In genomic region chr4:55545133-55545532, GRCh38 we compare ENCODE assay signal across 8 cellular contexts. TPM values are rescaled to one million over a fixed set of nuclear protein-coding genes. Genes with fewer than 3 reads are reported as not detected.
DNase-seq lines count a peak whose midpoint lies in the region; ATAC-seq and TF ChIP-seq lines count a peak whose summit lies in the region.

No MANE protein-coding gene starts in this region.

- no peak for TF ChIP-seq CTCF in SK-N-SH (IDR thresholded peaks at IDR 0.05)
- TF ChIP-seq CTCF in PC-9 (conservative IDR thresholded peaks at IDR 0.05): no peak
- no peak for TF ChIP-seq CTCF in endodermal cell (conservative IDR thresholded peaks at IDR 0.05)
- no peak for TF ChIP-seq CTCF in ovary (IDR thresholded peaks at IDR 0.05)

- H3K36me3 ChIP-seq in SK-N-SH (replicated peaks in 1 of 2; ENCODE audit: control insufficient read depth in 1 of 2, insufficient read depth in 2 of 2, low read length in 1 of 2) (no peaks in the 10 kb centered on the region), PC-9 (ENCODE audit: low read depth) (no peaks in the 10 kb centered on the region), endodermal cell (ENCODE audit: control insufficient read depth, insufficient read depth, low read length) (no peaks in the 10 kb centered on the region), ovary (no peaks in the 10 kb centered on the region)

- intact Hi-C loops in PC-9 (cut with micrococcal nuclease; ENCODE audit: unreplicated experiment): loop anchor here (5.0 to 10.0 kb wide), 3 partner anchors 92 to 200 kb away; partner anchors contain the start of genes NMU and SRD5A3
- intact Hi-C loops in ovary (cut with DNase I): loop anchor here in 2 of 4 donors (5.0 to 10.0 kb wide), 2 partner anchors 198 to 200 kb away; partner anchors contain the start of gene SRD5A3 (in 2 of the 2)

- no peaks in the 10 kb centered on the region for H3K9me3 Mint-ChIP-seq in endodermal cell

- TF ChIP-seq EP300 in SK-N-SH (IDR thresholded peaks at IDR 0.05; ENCODE audit: borderline replicate concordance in 1 of 2, low read depth in 1 of 2, low read length in 1 of 2): no peak
- no peak for TF ChIP-seq EP300 in ovary (IDR thresholded peaks at IDR 0.05)

- H3K4me1 ChIP-seq in SK-N-SH (ENCODE audit: control insufficient read depth in 1 of 2, insufficient read depth in 2 of 2, low read depth in 1 of 2, low read length in 1 of 2) (peaks cover 10% of the 10 kb centered on the region in 2 experiments), PC-9 (replicated peaks; ENCODE audit: insufficient read depth) (peaks cover 37% of the 10 kb centered on the region), endodermal cell (ENCODE audit: control insufficient read depth, insufficient read depth, low read length) (no peaks in the 10 kb centered on the region), ovary (ENCODE audit: insufficient read depth) (no peaks in the 10 kb centered on the region)

- H3K9me3 ChIP-seq in SK-N-SH (no peaks in the 10 kb centered on the region), PC-9 (ENCODE audit: insufficient read depth, low read depth) (no peaks in the 10 kb centered on the region; the same call in 1 of the 2 replicates), endodermal cell (ENCODE audit: control insufficient read depth, low read length) (no peaks in the 10 kb centered on the region), ovary (no peaks in the 10 kb centered on the region)

- H3F3A ChIP-seq in SK-N-SH (replicated peaks; ENCODE audit: insufficient read depth): peaks cover 46% of the 10 kb centered on the region
- H3F3A ChIP-seq in PC-9 (ENCODE audit: insufficient read depth, low read depth): peaks cover 30% of the 10 kb centered on the region

- TF ChIP-seq RAD21 in SK-N-SH (IDR thresholded peaks at IDR 0.05; ENCODE audit: low read length): no peak

- BruUV-seq in PC-9 (replicated peaks; lab: Mats Ljungman, UMichigan): TSS peak; percentile 55

- H3K4me1 Mint-ChIP-seq in endodermal cell: peaks cover 48% of the 10 kb centered on the region

- H3K4me2 ChIP-seq in SK-N-SH: peak overlapping the region; percentile 79
- peak overlapping the region; percentile 91 for H3K4me2 ChIP-seq in PC-9

- no peaks in the 10 kb centered on the region for H3K27me3 Mint-ChIP-seq in endodermal cell (ENCODE audit: insufficient read depth)

- peak overlapping the region; percentile 93 to 98 for H3K27ac ChIP-seq in SK-N-SH (ENCODE audit: low read depth in 2 of 2, low read length in 1 of 2)
- H3K27ac ChIP-seq in PC-9: peak overlapping the region; percentile 74
- H3K27ac ChIP-seq in endodermal cell (ENCODE audit: low read depth, low read length): no peak overlapping the region
- peak overlapping the region in 1 of 2 donors; percentile 99 for H3K27ac ChIP-seq in ovary

- CTCF ChIA-PET in SK-N-SH (lab: Yijun Ruan, JAX) (interaction anchor here (0.6 to 1.4 kb wide), 5 partner anchors 9 to 325 kb away, joined by 3 to 5 read pairs (median 3); partner anchors contain the start of gene SRD5A3), PC-9 (lab: Charles Lee) (interaction anchor here (0.7 kb wide), 2 partner anchors 22 to 575 kb away, joined by 3 to 5 read pairs; no protein-coding TSS in a partner anchor)

- H3K9ac ChIP-seq in SK-N-SH (peak overlapping the region; percentile 89), endodermal cell (ENCODE audit: extremely low read depth, low read length, poor library complexity, severe bottlenecking) (peak overlapping the region; percentile 72)

- no peak for TF ChIP-seq POLR2A in ovary (IDR thresholded peaks at IDR 0.05)

- 3% methylated on average over 7 of the region's 7 CpGs for WGBS in SK-N-SH (ENCODE audit: low lambda C conversion rate)
- WGBS in endodermal cell (ENCODE audit: insufficient coverage in 1 of 2, insufficient read length in 1 of 2), 2 experiments: 0 to 1% methylated on average over 4 to 7 of the region's 7 CpGs
- WGBS in ovary, 3 donors: 1 to 2% (median 1%) methylated on average over 7 of the region's 7 CpGs

- H2AFZ ChIP-seq in SK-N-SH (ENCODE audit: low read depth) (peak overlapping the region; percentile 70), PC-9 (peak overlapping the region; percentile 81)

- H3K4me3 Mint-ChIP-seq in endodermal cell: peak overlapping the region; percentile 88

- H3K79me2 ChIP-seq in SK-N-SH (ENCODE audit: insufficient read depth) (peaks cover 51% of the 10 kb centered on the region), PC-9 (ENCODE audit: low read depth) (peaks cover 42% of the 10 kb centered on the region)

- H3K9me2 ChIP-seq in SK-N-SH: no peaks in the 10 kb centered on the region
- H3K9me2 ChIP-seq in PC-9 (ENCODE audit: insufficient read depth): no peaks in the 10 kb centered on the region

- POLR2A ChIA-PET in SK-N-SH (lab: Yijun Ruan, JAX): interaction anchor here (1.0 to 2.2 kb wide), 3 partner anchors 150 to 309 kb away, joined by 3 to 7 read pairs (median 5); partner anchors contain the start of genes EXOC1 and TMEM165
- POLR2A ChIA-PET in PC-9 (lab: Charles Lee; ENCODE audit: unreplicated experiment): interaction anchor here (0.6 to 0.7 kb wide), 2 partner anchors 151 to 189 kb away, joined by 6 to 7 read pairs; no protein-coding TSS in a partner anchor

- H4K20me1 ChIP-seq in SK-N-SH (ENCODE audit: insufficient read depth) (peaks cover 4% of the 10 kb centered on the region; the same call in 1 of the 2 replicates), PC-9 (ENCODE audit: insufficient read depth) (no peaks in the 10 kb centered on the region; the same call in 1 of the 2 replicates)

- peaks cover 3% of the 10 kb centered on the region for H3K36me3 Mint-ChIP-seq in endodermal cell (ENCODE audit: low read depth)

- H3K27me3 ChIP-seq in SK-N-SH (ENCODE audit: insufficient read depth) (no peaks in the 10 kb centered on the region), PC-9 (ENCODE audit: insufficient read depth, low read depth) (no peaks in the 10 kb centered on the region), endodermal cell (ENCODE audit: control insufficient read depth, insufficient read depth, low read length, poor library complexity, severe bottlenecking) (no peaks in the 10 kb centered on the region), ovary (no peaks in the 10 kb centered on the region)

- ATAC-seq in SK-N-SH treated with all-trans-retinoic acid at 6 μM for 48 hours (no peak), HG03565 (IDR thresholded peaks at IDR 0.05; ENCODE audit: unreplicated experiment) (no peak), GM21381 (IDR thresholded peaks at IDR 0.05; ENCODE audit: unreplicated experiment) (no peak)

- DNase-seq in SK-N-SH: no peak
- DNase-seq in PC-9: peak in 1 of 2 experiments; percentile 39
- no peak for DNase-seq in endodermal cell
- DNase-seq in ovary: no peak
- DNase-seq in SKM-1 (lab: John Stamatoyannopoulos, UW; ENCODE audit: unreplicated experiment): no peak

- H3K4me3 ChIP-seq in SK-N-SH (ENCODE audit: low read depth in 2 of 2, low read length in 1 of 2) (peak overlapping the region; percentile 67 to 81), PC-9 (peak overlapping the region; percentile 75), endodermal cell (ENCODE audit: low read length) (peak overlapping the region; percentile 93), ovary (peak overlapping the region; percentile 78)

- H3K27ac Mint-ChIP-seq in endodermal cell: peak overlapping the region; percentile 90

TF ChIP-seq in SK-N-SH, 30 proteins besides CTCF, POLR2A, EP300 and RAD21:
- no peak for TF ChIP-seq RFX5 (IDR thresholded peaks at IDR 0.05; ENCODE audit: low read length)
- no peak for TF ChIP-seq SMC3 (IDR thresholded peaks at IDR 0.05; ENCODE audit: low read depth, low read length)
TF ChIP-seq in SK-N-SH: peak in this region for 0.

TF ChIP-seq in SK-N-SH treated with all-trans-retinoic acid at 6 μM for 48 hours, 23 proteins besides CTCF, POLR2A, EP300 and RAD21 (continues in another document):
- TF ChIP-seq, protein P1, sequence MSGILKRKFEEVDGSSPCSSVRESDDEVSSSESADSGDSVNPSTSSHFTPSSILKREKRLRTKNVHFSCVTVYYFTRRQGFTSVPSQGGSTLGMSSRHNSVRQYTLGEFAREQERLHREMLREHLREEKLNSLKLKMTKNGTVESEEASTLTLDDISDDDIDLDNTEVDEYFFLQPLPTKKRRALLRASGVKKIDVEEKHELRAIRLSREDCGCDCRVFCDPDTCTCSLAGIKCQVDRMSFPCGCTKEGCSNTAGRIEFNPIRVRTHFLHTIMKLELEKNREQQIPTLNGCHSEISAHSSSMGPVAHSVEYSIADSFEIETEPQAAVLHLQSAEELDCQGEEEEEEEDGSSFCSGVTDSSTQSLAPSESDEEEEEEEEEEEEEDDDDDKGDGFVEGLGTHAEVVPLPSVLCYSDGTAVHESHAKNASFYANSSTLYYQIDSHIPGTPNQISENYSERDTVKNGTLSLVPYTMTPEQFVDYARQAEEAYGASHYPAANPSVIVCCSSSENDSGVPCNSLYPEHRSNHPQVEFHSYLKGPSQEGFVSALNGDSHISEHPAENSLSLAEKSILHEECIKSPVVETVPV (CRISPR knock-in tag; IDR thresholded peaks at IDR 0.05): no peak
- no peak for TF ChIP-seq TOX (CRISPR knock-in tag; IDR thresholded peaks at IDR 0.05; ENCODE audit: borderline replicate concordance)
- TF ChIP-seq, protein P2, sequence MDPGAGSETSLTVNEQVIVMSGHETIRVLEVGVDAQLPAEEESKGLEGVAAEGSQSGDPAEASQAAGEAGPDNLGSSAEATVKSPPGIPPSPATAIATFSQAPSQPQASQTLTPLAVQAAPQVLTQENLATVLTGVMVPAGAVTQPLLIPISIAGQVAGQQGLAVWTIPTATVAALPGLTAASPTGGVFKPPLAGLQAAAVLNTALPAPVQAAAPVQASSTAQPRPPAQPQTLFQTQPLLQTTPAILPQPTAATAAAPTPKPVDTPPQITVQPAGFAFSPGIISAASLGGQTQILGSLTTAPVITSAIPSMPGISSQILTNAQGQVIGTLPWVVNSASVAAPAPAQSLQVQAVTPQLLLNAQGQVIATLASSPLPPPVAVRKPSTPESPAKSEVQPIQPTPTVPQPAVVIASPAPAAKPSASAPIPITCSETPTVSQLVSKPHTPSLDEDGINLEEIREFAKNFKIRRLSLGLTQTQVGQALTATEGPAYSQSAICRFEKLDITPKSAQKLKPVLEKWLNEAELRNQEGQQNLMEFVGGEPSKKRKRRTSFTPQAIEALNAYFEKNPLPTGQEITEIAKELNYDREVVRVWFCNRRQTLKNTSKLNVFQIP (CRISPR knock-in tag; IDR thresholded peaks at IDR 0.05; ENCODE audit: borderline replicate concordance, low read depth): no peak
- TF ChIP-seq RARB (CRISPR knock-in tag; IDR thresholded peaks at IDR 0.05): no peak

RNA-seq across cellular contexts. Expression of gene CLOCK, which starts 1.6 kb away (rescaled TPM):
- polyA plus RNA-seq in SK-N-SH (2012; rRNA removed): 4.2 and 5.5 TPM in 2 replicates
- 5.5 and 6.4 TPM in 2 replicates for polyA plus RNA-seq in SK-N-SH (2012; cell fraction: cytosol; rRNA removed)
- polyA plus RNA-seq in SK-N-SH (2012; cell fraction: nucleus; rRNA removed): 7.1 and 10.6 TPM in 2 replicates
- total RNA-seq in PC-9 (2021): 13.3 and 19.4 TPM in 2 replicates
- total RNA-seq in endodermal cell: 10 to 100 TPM; 22.9 to 25.1 TPM
- polyA plus RNA-seq in endodermal cell (2013, experiment 1 of 2): 12.2 TPM
- polyA plus RNA-seq in endodermal cell (2013, experiment 2 of 2): 13.8 TPM
- total RNA-seq in ovary: 10 to 100 TPM; 16.1 to 36.4 (median 34.6) TPM
- 10 to 100 TPM in 1 of 2 donors, 1 to 10 TPM in 1; 5.4 to 12.5 TPM for polyA plus RNA-seq in ovary

RNA-seq across cellular contexts. Expression of gene PDCL2, which starts 46.9 kb away (rescaled TPM):
- polyA plus RNA-seq in SK-N-SH (2012; rRNA removed): not detected in 2 replicates
- polyA plus RNA-seq in SK-N-SH (2012; cell fraction: cytosol; rRNA removed): not detected in 2 replicates
- polyA plus RNA-seq in SK-N-SH (2012; cell fraction: nucleus; rRNA removed): not detected in 2 replicates
- total RNA-seq in PC-9 (2021): not detected in 2 replicates
- total RNA-seq in endodermal cell: not detected
- not detected for polyA plus RNA-seq in endodermal cell (2013, experiment 1 of 2)
- polyA plus RNA-seq in endodermal cell (2013, experiment 2 of 2): not detected
- not detected for total RNA-seq in ovary
- polyA plus RNA-seq in ovary: not detected
